Comparison of ENCODE assay signal across 21 cellular contexts in genomic region chr15:54772663-54773062, GRCh38.
DNase-seq lines count a peak whose midpoint lies in the region; ATAC-seq and TF ChIP-seq lines count a peak whose summit lies in the region.
"Had no signal": no experiment of that assay in that cellular context is flagged by ENCODE, and none has a peak within 500 bp of the region (broad histone marks: within the 10 kb centered on the region; RNA-seq: fewer than 3 reads in every experiment).

No MANE protein-coding gene starts in this region.

- no peaks in the 10 kb centered on the region for H3K27me3 ChIP-seq in H7 (ENCODE audit: control insufficient read depth, insufficient read depth, low read length)

- H3K9me3 Mint-ChIP-seq in WTC11: peaks cover 15% of the 10 kb centered on the region
- peaks cover 5% of the 10 kb centered on the region for H3K9me3 Mint-ChIP-seq in activated naive CD8-positive, alpha-beta T cell treated with anti-CD3 and anti-CD28 coated beads, Interleukin-2, amount 50 U/mL, for 24 hours

- H3K4me3 Mint-ChIP-seq in WTC11: no peak overlapping the region
- no peak overlapping the region for H3K4me3 Mint-ChIP-seq in activated naive CD8-positive, alpha-beta T cell treated with anti-CD3 and anti-CD28 coated beads, Interleukin-2, amount 50 U/mL, for 24 hours
- H3K4me3 Mint-ChIP-seq: CD4-positive, CD25-positive, alpha-beta regulatory T cell; H9; T-cell had no signal

- no peaks in the 10 kb centered on the region for H3K36me3 ChIP-seq in H7 (replicated peaks; ENCODE audit: control insufficient read depth, insufficient read depth, low read length)

- 0 out of 2 replicates have a peak, but pooled peaks cover 5% of the 10 kb centered on the region for H3K36me3 Mint-ChIP-seq in WTC11
- H3K36me3 Mint-ChIP-seq in activated naive CD8-positive, alpha-beta T cell treated with anti-CD3 and anti-CD28 coated beads, Interleukin-2, amount 50 U/mL, for 24 hours (ENCODE audit: low read depth): no peaks in the 10 kb centered on the region
- H3K36me3 Mint-ChIP-seq: CD4-positive, CD25-positive, alpha-beta regulatory T cell; T-cell had no signal

- H3K4me3 ChIP-seq in H7 (ENCODE audit: insufficient read depth, low read depth, low read length): no peak overlapping the region

- CTCF ChIA-PET in WTC11 (lab: Charles Lee): no interaction called here

- no peak overlapping the region for H3K27ac Mint-ChIP-seq in WTC11
- no peak overlapping the region for H3K27ac Mint-ChIP-seq in activated naive CD8-positive, alpha-beta T cell treated with anti-CD3 and anti-CD28 coated beads, Interleukin-2, amount 50 U/mL, for 24 hours
- H3K27ac Mint-ChIP-seq: CD4-positive, CD25-positive, alpha-beta regulatory T cell; H9; T-cell had no signal

- TF ChIP-seq CTCF in WTC11 (IDR thresholded peaks at IDR 0.05): no peak

- DNase-seq in DMS53 (lab: John Stamatoyannopoulos, UW): peak; percentile 86
- DNase-seq in H7: peak; percentile 19
- DNase-seq in NCI-H69 (lab: John Stamatoyannopoulos, UW): peak; percentile 16
- no peak for DNase-seq in WTC11 (ENCODE audit: low spot score)
- DNase-seq in OCI-M2 (lab: John Stamatoyannopoulos, UW; ENCODE audit: unreplicated experiment): no peak
- no peak for DNase-seq in central memory CD4-positive, alpha-beta T cell
- DNase-seq in activated naive CD8-positive, alpha-beta T cell treated with anti-CD3 and anti-CD28 coated beads, Interleukin-2, amount 50 U/mL, for 24 hours: no peak
- DNase-seq: AML-193; Calu3; CD4-positive, CD25-positive, alpha-beta regulatory T cell; H9; Karpas-422; NCI-H1092; NCI-H1694; NCI-H2107; NCI-H226; NCI-H774; PC-3; T-cell had no signal

- ATAC-seq in WTC11 (peak; percentile 82), GM21528 (IDR thresholded peaks at IDR 0.05; ENCODE audit: low FRiP score, unreplicated experiment) (no peak)
- ATAC-seq in activated naive CD8-positive, alpha-beta T cell treated with anti-CD3 and anti-CD28 coated beads, Interleukin-2, amount 50 U/mL, for 24 hours: no peak
- ATAC-seq: HepG2, PC-3, T-cell had no signal

- no peaks in the 10 kb centered on the region for H3K27me3 Mint-ChIP-seq in WTC11 (ENCODE audit: low read depth)
- no peaks in the 10 kb centered on the region for H3K27me3 Mint-ChIP-seq in activated naive CD8-positive, alpha-beta T cell treated with anti-CD3 and anti-CD28 coated beads, Interleukin-2, amount 50 U/mL, for 24 hours
- H3K27me3 Mint-ChIP-seq: CD4-positive, CD25-positive, alpha-beta regulatory T cell; T-cell had no signal

- peaks cover 21% of the 10 kb centered on the region for H3K4me1 Mint-ChIP-seq in WTC11
- H3K4me1 Mint-ChIP-seq in activated naive CD8-positive, alpha-beta T cell treated with anti-CD3 and anti-CD28 coated beads, Interleukin-2, amount 50 U/mL, for 24 hours: no peaks in the 10 kb centered on the region
- H3K4me1 Mint-ChIP-seq: CD4-positive, CD25-positive, alpha-beta regulatory T cell; T-cell had no signal

- POLR2A ChIA-PET in WTC11 (lab: Charles Lee): no interaction called here

TF ChIP-seq in WTC11, 78 proteins besides CTCF, POLR2A, EP300 and RAD21:
- TF ChIP-seq ZNF532 (CRISPR knock-in tag; IDR thresholded peaks at IDR 0.05; ENCODE audit: borderline replicate concordance) (no peak), HMGA2 (CRISPR knock-in tag; IDR thresholded peaks at IDR 0.05) (no peak), ZNF671 (CRISPR knock-in tag; IDR thresholded peaks at IDR 0.05) (no peak), ESRRA (CRISPR knock-in tag; IDR thresholded peaks at IDR 0.05; ENCODE audit: borderline replicate concordance) (no peak), ZNF416 (CRISPR knock-in tag; IDR thresholded peaks at IDR 0.05) (no peak), NFATC4 (CRISPR knock-in tag; IDR thresholded peaks at IDR 0.05) (no peak), FOXP4 (CRISPR knock-in tag; IDR thresholded peaks at IDR 0.05) (no peak), ATF1 (CRISPR knock-in tag; IDR thresholded peaks at IDR 0.05) (no peak), USF1 (CRISPR knock-in tag; IDR thresholded peaks at IDR 0.05) (no peak), FOXK1 (CRISPR knock-in tag; IDR thresholded peaks at IDR 0.05) (no peak), GTF2I (CRISPR knock-in tag; conservative IDR thresholded peaks at IDR 0.05) (no peak), OVOL2 (CRISPR knock-in tag; IDR thresholded peaks at IDR 0.05; ENCODE audit: borderline replicate concordance) (no peak)
- TF ChIP-seq, protein P1, sequence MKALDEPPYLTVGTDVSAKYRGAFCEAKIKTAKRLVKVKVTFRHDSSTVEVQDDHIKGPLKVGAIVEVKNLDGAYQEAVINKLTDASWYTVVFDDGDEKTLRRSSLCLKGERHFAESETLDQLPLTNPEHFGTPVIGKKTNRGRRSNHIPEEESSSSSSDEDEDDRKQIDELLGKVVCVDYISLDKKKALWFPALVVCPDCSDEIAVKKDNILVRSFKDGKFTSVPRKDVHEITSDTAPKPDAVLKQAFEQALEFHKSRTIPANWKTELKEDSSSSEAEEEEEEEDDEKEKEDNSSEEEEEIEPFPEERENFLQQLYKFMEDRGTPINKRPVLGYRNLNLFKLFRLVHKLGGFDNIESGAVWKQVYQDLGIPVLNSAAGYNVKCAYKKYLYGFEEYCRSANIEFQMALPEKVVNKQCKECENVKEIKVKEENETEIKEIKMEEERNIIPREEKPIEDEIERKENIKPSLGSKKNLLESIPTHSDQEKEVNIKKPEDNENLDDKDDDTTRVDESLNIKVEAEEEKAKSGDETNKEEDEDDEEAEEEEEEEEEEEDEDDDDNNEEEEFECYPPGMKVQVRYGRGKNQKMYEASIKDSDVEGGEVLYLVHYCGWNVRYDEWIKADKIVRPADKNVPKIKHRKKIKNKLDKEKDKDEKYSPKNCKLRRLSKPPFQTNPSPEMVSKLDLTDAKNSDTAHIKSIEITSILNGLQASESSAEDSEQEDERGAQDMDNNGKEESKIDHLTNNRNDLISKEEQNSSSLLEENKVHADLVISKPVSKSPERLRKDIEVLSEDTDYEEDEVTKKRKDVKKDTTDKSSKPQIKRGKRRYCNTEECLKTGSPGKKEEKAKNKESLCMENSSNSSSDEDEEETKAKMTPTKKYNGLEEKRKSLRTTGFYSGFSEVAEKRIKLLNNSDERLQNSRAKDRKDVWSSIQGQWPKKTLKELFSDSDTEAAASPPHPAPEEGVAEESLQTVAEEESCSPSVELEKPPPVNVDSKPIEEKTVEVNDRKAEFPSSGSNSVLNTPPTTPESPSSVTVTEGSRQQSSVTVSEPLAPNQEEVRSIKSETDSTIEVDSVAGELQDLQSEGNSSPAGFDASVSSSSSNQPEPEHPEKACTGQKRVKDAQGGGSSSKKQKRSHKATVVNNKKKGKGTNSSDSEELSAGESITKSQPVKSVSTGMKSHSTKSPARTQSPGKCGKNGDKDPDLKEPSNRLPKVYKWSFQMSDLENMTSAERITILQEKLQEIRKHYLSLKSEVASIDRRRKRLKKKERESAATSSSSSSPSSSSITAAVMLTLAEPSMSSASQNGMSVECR (CRISPR knock-in tag; IDR thresholded peaks at IDR 0.05; ENCODE audit: borderline replicate concordance): no peak

Comparison
In these comparisons a context has a peak if more than half of its experiments do, and no peak if none do; other contexts are left out.
1. DNase-seq: peak in DMS53 (single experiment), H7 (single experiment) and NCI-H69 (single experiment); none in WTC11 (single experiment), OCI-M2 (single experiment), central memory CD4-positive, alpha-beta T cell (single experiment) and activated naive CD8-positive, alpha-beta T cell treated with anti-CD3 and anti-CD28 coated beads, Interleukin-2, amount 50 U/mL, for 24 hours (single experiment).